20 cellular contexts compared by ENCODE assay signal in the genomic region with DNA sequence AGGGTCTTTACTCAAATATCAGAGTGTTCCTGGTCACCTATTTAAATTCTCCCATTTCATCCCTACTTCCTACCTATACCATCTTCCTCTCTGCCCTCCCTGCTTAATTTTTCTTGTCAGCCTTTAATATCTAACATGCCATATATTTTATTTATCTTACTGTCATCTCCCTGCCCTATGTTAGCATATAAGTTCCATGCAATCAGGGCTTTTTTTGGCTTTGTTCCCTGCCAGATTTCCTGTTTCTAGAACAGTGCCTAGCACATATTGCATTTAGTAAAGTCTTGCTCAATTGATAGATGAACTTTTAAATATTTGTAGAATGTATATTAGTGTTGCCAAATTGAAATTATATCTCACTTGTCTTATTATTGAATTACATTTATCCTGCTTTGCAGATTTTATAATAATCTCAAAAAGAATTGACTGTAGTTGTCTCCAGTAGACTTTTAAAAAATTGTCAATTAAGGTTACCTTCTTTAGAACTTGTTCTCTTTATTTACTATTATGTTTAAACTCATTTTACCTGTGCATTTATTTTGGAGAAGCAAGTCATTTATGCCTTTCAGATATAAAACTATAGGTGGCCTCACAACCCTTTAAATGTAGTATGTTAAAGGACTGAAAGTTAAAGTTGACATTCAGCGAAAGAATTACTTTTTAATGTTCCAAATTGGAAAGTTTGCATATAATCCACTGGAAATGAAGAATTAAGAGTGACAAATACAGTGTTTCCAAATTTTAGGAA.
DNase-seq lines count a peak whose midpoint lies in the region; ATAC-seq, FAIRE-seq and TF ChIP-seq lines count a peak whose summit lies in the region.
"Had no signal": no experiment of that assay in that cellular context is flagged by ENCODE, and none has a peak within 500 bp of the region (broad histone marks: within the 10 kb centered on the region; RNA-seq: fewer than 3 reads in every experiment).

No MANE protein-coding gene starts in this region.

- FAIRE-seq in small intestine (lab: Jason Lieb, UNC) = peak; percentile 30

- ATAC-seq in aorta (ENCODE audit: low FRiP score) (no peak), GM21360 (IDR thresholded peaks at IDR 0.05; ENCODE audit: unreplicated experiment) (no peak), Right ventricle myocardium inferior (no peak)
- ATAC-seq: activated naive CD4-positive, alpha-beta T cell treated with anti-CD3 and anti-CD28 coated beads, Interleukin-2, amount 50 U/mL, for 72 hours; gastroesophageal sphincter; lower lobe of right lung; Panc1 had no signal

- POLR2A ChIA-PET in HEK293 (lab: Yijun Ruan, JAX) = no interaction called here

- WGBS in small intestine, 3 donors = 87 to 99% (median 94%) methylated on average over 1 of the region's 1 CpG
- 91 to 93% methylated on average over 1 of the region's 1 CpG for WGBS in aorta, 2 donors

- H3K9me3 ChIP-seq in HEK293 (ENCODE audit: control insufficient read depth, insufficient read depth, low read depth, low read length) (no peaks in the 10 kb centered on the region), small intestine (ENCODE audit: control insufficient read depth, low read depth) (no peaks in the 10 kb centered on the region), aorta (ENCODE audit: control insufficient read depth, low read length) (no peaks in the 10 kb centered on the region)
- H3K9me3 ChIP-seq: gastroesophageal sphincter, lower lobe of right lung, ovary, spleen had no signal

- DNase-seq in fibroblast of pulmonary artery (ENCODE audit: low read depth) (peak; percentile 65), small intestine (no peak), aorta (no peak), Right ventricle myocardium inferior (ENCODE audit: missing footprints) (no peak)
- DNase-seq: activated CD4-positive, alpha-beta T cell treated with anti-CD3 and anti-CD28 coated beads, Interleukin-2, amount 50 U/mL, for 1 hour; C1 segment of cervical spinal cord; caudate nucleus; DMS153; effector memory CD4-positive, alpha-beta T cell; lower lobe of right lung; NCI-H1092 treated with DMSO at 0.1 percent for 48 hours; ovary; spleen had no signal

- intact Hi-C loops in aorta (cut with DNase I) = no loop called here
- intact Hi-C loops in Right ventricle myocardium inferior (cut with DNase I) = loop anchor here (10.0 kb wide), 1 partner anchor 455 kb away; no protein-coding TSS in a partner anchor

- TF ChIP-seq CTCF in HEK293 (tag by site-specific recombination; IDR thresholded peaks at IDR 0.05) (no peak), VCaP (conservative IDR thresholded peaks at IDR 0.05) (no peak), fibroblast of pulmonary artery (IDR thresholded peaks at IDR 0.05; ENCODE audit: low read length, missing control alignments) (no peak)

- H3K4me3 ChIP-seq in HEK293 (ENCODE audit: low read depth, low read length) (no peak overlapping the region), fibroblast of pulmonary artery (replicated peaks; ENCODE audit: low read depth, low read length) (no peak overlapping the region), small intestine (ENCODE audit: low read depth in 1 of 2, low read length in 2 of 2) (no peak overlapping the region), aorta (ENCODE audit: low read length in 2 of 2) (no peak overlapping the region)
- H3K4me3 ChIP-seq: gastroesophageal sphincter, lower lobe of right lung, ovary, spleen had no signal

- CTCF ChIA-PET in HEK293 (lab: Yijun Ruan, JAX) = no interaction called here

- H3K36me3 ChIP-seq in HEK293 (ENCODE audit: control insufficient read depth in 2 of 2, insufficient read depth in 1 of 2, low read length in 2 of 2) (peaks cover 0 to 3% of the 10 kb centered on the region in 2 experiments; a peak in 1 of 3 replicates), small intestine (ENCODE audit: control insufficient read depth in 2 of 2, insufficient read depth in 2 of 2, low read length in 2 of 2) (peaks cover 0 to 2% of the 10 kb centered on the region in 2 donors), aorta (ENCODE audit: control insufficient read depth in 1 of 2, insufficient read depth in 2 of 2, low read length in 1 of 2) (no peaks in the 10 kb centered on the region)
- H3K36me3 ChIP-seq: ovary had no signal

- H3K27ac ChIP-seq in HEK293 (ENCODE audit: extremely low read depth, low read depth, low read length) (no peak overlapping the region), VCaP (peak overlapping the region; percentile 93), small intestine (ENCODE audit: low read depth in 1 of 2, low read length in 1 of 2) (no peak overlapping the region), aorta (ENCODE audit: low read depth in 1 of 2, low read length in 2 of 2) (no peak overlapping the region)
- H3K27ac ChIP-seq: KMS-11, lower lobe of right lung, ovary, spleen had no signal

- H3K27me3 ChIP-seq in small intestine (ENCODE audit: control insufficient read depth in 2 of 2, insufficient read depth in 2 of 2, low read length in 2 of 2) (no peaks in the 10 kb centered on the region), aorta (ENCODE audit: control insufficient read depth in 1 of 2, insufficient read depth in 2 of 2, low read length in 1 of 2) (no peaks in the 10 kb centered on the region)
- H3K27me3 ChIP-seq: gastroesophageal sphincter, ovary, spleen had no signal

- H3K4me1 ChIP-seq in HEK293 (ENCODE audit: control insufficient read depth, insufficient read depth, low read length) = 0 out of 2 replicates have a peak, but pooled peaks cover 2% of the 10 kb centered on the region
- peaks cover 2 to 6% of the 10 kb centered on the region in 2 donors for H3K4me1 ChIP-seq in small intestine (ENCODE audit: control insufficient read depth in 2 of 2, insufficient read depth in 1 of 2, low read depth in 1 of 2, low read length in 1 of 2)
- H3K4me1 ChIP-seq in aorta (ENCODE audit: control insufficient read depth in 1 of 2, insufficient read depth in 2 of 2, low read length in 2 of 2) = peaks cover 3 to 7% of the 10 kb centered on the region in 2 donors
- H3K4me1 ChIP-seq: lower lobe of right lung, spleen had no signal

TF ChIP-seq in HEK293, 187 proteins besides CTCF, POLR2A, EP300 and RAD21:
- TF ChIP-seq ZNF660 (tag by site-specific recombination; IDR thresholded peaks at IDR 0.05) (peak; percentile 46; the same call in 1 of the 2 replicates), ZNF654 (tag by site-specific recombination; IDR thresholded peaks at IDR 0.05; ENCODE audit: low read depth) (no peak)
- TF ChIP-seq, protein P1, sequence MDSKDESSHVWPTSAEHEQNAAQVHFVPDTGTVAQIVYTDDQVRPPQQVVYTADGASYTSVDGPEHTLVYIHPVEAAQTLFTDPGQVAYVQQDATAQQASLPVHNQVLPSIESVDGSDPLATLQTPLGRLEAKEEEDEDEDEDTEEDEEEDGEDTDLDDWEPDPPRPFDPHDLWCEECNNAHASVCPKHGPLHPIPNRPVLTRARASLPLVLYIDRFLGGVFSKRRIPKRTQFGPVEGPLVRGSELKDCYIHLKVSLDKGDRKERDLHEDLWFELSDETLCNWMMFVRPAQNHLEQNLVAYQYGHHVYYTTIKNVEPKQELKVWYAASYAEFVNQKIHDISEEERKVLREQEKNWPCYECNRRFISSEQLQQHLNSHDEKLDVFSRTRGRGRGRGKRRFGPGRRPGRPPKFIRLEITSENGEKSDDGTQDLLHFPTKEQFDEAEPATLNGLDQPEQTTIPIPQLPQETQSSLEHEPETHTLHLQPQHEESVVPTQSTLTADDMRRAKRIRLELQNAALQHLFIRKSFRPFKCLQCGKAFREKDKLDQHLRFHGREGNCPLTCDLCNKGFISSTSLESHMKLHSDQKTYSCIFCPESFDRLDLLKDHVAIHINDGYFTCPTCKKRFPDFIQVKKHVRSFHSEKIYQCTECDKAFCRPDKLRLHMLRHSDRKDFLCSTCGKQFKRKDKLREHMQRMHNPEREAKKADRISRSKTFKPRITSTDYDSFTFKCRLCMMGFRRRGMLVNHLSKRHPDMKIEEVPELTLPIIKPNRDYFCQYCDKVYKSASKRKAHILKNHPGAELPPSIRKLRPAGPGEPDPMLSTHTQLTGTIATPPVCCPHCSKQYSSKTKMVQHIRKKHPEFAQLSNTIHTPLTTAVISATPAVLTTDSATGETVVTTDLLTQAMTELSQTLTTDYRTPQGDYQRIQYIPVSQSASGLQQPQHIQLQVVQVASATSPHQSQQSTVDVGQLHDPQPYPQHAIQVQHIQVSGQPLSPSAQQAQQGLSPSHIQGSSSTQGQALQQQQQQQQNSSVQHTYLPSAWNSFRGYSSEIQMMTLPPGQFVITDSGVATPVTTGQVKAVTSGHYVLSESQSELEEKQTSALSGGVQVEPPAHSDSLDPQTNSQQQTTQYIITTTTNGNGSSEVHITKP (tag by site-specific recombination; IDR thresholded peaks at IDR 0.05) = peak; percentile 23; the same call in 1 of the 2 replicates
